7 cellular contexts compared by ENCODE assay signal in genomic region chr16:75494696-75495601, GRCh38. TPM values are rescaled to one million over a fixed set of nuclear protein-coding genes. Genes with fewer than 3 reads are reported as not detected.
DNase-seq lines count a peak whose midpoint lies in the region; ATAC-seq, FAIRE-seq and TF ChIP-seq lines count a peak whose summit lies in the region.

Gene CHST6 (minus strand): TSS chr16:75495441. CDS start chr16:75479828, 15,613 bp downstream.

- H3K27ac ChIP-seq in GM23338 (ENCODE audit: low read depth) (0 out of 2 replicates have a peak within 1 kb of the TSS, but pooled peaks have one; percentile 32), dorsolateral prefrontal cortex (peak within 1 kb of the TSS in 58 of 59 donors; percentile 5 to 90 (median 80)), thoracic aorta (peak within 1 kb of the TSS in 1 of 2 donors; percentile 40)

- no peaks in the 10 kb centered on the region for H3K9me2 ChIP-seq in GM23338 (ENCODE audit: insufficient read depth)

- no peak for FAIRE-seq in GM12892 (lab: Jason Lieb, UNC)

- no peaks in the 10 kb centered on the region; the same call in 1 of the 2 replicates for H4K20me1 ChIP-seq in GM23338 (replicated peaks; ENCODE audit: insufficient read depth)

- TF ChIP-seq CTCF in GM23338 (conservative IDR thresholded peaks at IDR 0.05; ENCODE audit: low read depth in 2 of 2), result no peak
- peak in 2 of 56 donors; percentile 12 to 29 for TF ChIP-seq CTCF in dorsolateral prefrontal cortex (IDR thresholded peaks at IDR 0.05 in 54 of 56, conservative IDR thresholded peaks at IDR 0.05 in 2 of 56; ENCODE audit: low read depth in 1 of 56, partially characterized antibody in 56 of 56)
- TF ChIP-seq CTCF in thoracic aorta (IDR thresholded peaks at IDR 0.05), result no peak

- TF ChIP-seq POLR2A in GM12892 (IDR thresholded peaks at IDR 0.05; ENCODE audit: low read depth, low read length), result no peak

- H3K27ac Mint-ChIP-seq in GM23338, result 0 out of 2 replicates have a peak within 1 kb of the TSS, but pooled peaks have one; percentile 31

- peak within 1 kb of the TSS; percentile 96 for H2AFZ ChIP-seq in GM23338

- peak; percentile 91 for ATAC-seq in GM23338
- ATAC-seq in thoracic aorta (ENCODE audit: insufficient number of reproducible peaks, low FRiP score, low read depth), result no peak

- H3K9me3 Mint-ChIP-seq in GM23338, result no peaks in the 10 kb centered on the region

- peaks cover 13% of the 10 kb centered on the region for H3K27me3 ChIP-seq in GM23338 (ENCODE audit: insufficient read depth)
- peaks cover 0 to 5% (median 0%) of the 10 kb centered on the region in 45 donors for H3K27me3 ChIP-seq in dorsolateral prefrontal cortex
- no peaks in the 10 kb centered on the region for H3K27me3 ChIP-seq in thoracic aorta (replicated peaks; ENCODE audit: insufficient read depth)

- no peaks in the 10 kb centered on the region for H3K36me3 ChIP-seq in GM23338 (ENCODE audit: insufficient read depth)
- H3K36me3 ChIP-seq in thoracic aorta, result no peaks in the 10 kb centered on the region

- peak within 1 kb of the TSS; percentile 94 for H3K4me3 Mint-ChIP-seq in GM23338

- no peaks in the 10 kb centered on the region for H3K36me3 Mint-ChIP-seq in GM23338 (ENCODE audit: low read depth)

- H3K4me1 ChIP-seq in GM23338 (ENCODE audit: insufficient read depth), result peaks cover 10% of the 10 kb centered on the region; the same call in 1 of the 2 replicates
- peaks cover 13 to 39% of the 10 kb centered on the region in 2 donors for H3K4me1 ChIP-seq in thoracic aorta (ENCODE audit: control insufficient read depth in 1 of 2, low read depth in 2 of 2)

- peak within 1 kb of the TSS; percentile 99 for H3K4me2 ChIP-seq in GM23338

- H3K4me1 Mint-ChIP-seq in GM23338, result peaks cover 8% of the 10 kb centered on the region; the same call in 1 of the 3 replicates

- H3K9me3 ChIP-seq in thoracic aorta, result no peaks in the 10 kb centered on the region

- H3K27me3 Mint-ChIP-seq in GM23338 (ENCODE audit: insufficient read depth, low read depth, poor library complexity), result peaks cover 6% of the 10 kb centered on the region

- DNase-seq in GM12892 (ENCODE audit: insufficient read length) (peak; percentile 67), GM23338 (ENCODE audit: low spot score) (peak; percentile 91), RPMI7951 (ENCODE audit: low read depth) (peak; percentile 59), dorsolateral prefrontal cortex (peak; percentile 52 to 84 (median 66)), medulla oblongata (ENCODE audit: extremely low spot score) (peak; percentile 88), thoracic aorta (ENCODE audit: low spot score) (no peak), A172 (ENCODE audit: low spot score) (no peak)

- H3K4me3 ChIP-seq in GM23338 (peak within 1 kb of the TSS; percentile 95), dorsolateral prefrontal cortex (peak within 1 kb of the TSS; percentile 42 to 80 (median 65)), thoracic aorta (peak within 1 kb of the TSS; percentile 65)

- H3F3A ChIP-seq in GM23338 (replicated peaks; ENCODE audit: low read depth), result peaks cover 19% of the 10 kb centered on the region

- H3K79me2 ChIP-seq in GM23338 (replicated peaks; ENCODE audit: insufficient read depth), result peaks cover 5% of the 10 kb centered on the region; the same call in 1 of the 2 replicates

- intact Hi-C loops in dorsolateral prefrontal cortex (cut with DNase I), result no loop called here

TF ChIP-seq in GM23338, 12 proteins besides CTCF, POLR2A, EP300 and RAD21:
- TF ChIP-seq EZH2 (IDR thresholded peaks at IDR 0.05; ENCODE audit: low read depth, unreplicated experiment), result no peak
- peak; percentile 97 for TF ChIP-seq POLR2AphosphoS5 (IDR thresholded peaks at IDR 0.05; ENCODE audit: low read depth)

RNA-seq across cellular contexts. Expression of gene CHST6, which starts in this region (rescaled TPM):
- 0.19 TPM for polyA plus RNA-seq in GM12892 (2012; ENCODE audit: missing spikeins)
- 13.2 and 22.2 TPM in 2 replicates for total RNA-seq in GM23338 (2014; rRNA removed; shearing (Covaris generic))
- 2.7 and 3.3 TPM in 2 replicates for polyA plus RNA-seq in GM23338 (2016; fragmentation: Nextera tagmentation; extraction: Ambion mirVana)
- 0.96 and 1.3 TPM in 2 replicates for total RNA-seq in RPMI7951 (2014; rRNA removed; shearing (Covaris generic))
- 10 to 100 TPM in 93 of 120 experiments, 1 to 10 TPM in 27; 4.8 to 43.3 (median 16.5) TPM for total RNA-seq in dorsolateral prefrontal cortex
- total RNA-seq in thoracic aorta, result 1 to 10 TPM; 7.7 to 8.3 TPM
- not detected in 2 replicates for total RNA-seq in A172 (2014; rRNA removed; shearing (Covaris generic))

Comparison
In these comparisons a context has a peak if more than half of its experiments do, and no peak if none do; other contexts are left out.
1. DNase-seq: peak in GM12892 (single experiment), GM23338 (single experiment), RPMI7951 (single experiment), dorsolateral prefrontal cortex (10 of 10) and medulla oblongata (single experiment); none in thoracic aorta (single experiment) and A172 (single experiment).
2. Peak in every context shown above with its lines, with median percentiles within 50 percentile points of each other: H3K4me3 ChIP-seq.